In the genomic region with DNA sequence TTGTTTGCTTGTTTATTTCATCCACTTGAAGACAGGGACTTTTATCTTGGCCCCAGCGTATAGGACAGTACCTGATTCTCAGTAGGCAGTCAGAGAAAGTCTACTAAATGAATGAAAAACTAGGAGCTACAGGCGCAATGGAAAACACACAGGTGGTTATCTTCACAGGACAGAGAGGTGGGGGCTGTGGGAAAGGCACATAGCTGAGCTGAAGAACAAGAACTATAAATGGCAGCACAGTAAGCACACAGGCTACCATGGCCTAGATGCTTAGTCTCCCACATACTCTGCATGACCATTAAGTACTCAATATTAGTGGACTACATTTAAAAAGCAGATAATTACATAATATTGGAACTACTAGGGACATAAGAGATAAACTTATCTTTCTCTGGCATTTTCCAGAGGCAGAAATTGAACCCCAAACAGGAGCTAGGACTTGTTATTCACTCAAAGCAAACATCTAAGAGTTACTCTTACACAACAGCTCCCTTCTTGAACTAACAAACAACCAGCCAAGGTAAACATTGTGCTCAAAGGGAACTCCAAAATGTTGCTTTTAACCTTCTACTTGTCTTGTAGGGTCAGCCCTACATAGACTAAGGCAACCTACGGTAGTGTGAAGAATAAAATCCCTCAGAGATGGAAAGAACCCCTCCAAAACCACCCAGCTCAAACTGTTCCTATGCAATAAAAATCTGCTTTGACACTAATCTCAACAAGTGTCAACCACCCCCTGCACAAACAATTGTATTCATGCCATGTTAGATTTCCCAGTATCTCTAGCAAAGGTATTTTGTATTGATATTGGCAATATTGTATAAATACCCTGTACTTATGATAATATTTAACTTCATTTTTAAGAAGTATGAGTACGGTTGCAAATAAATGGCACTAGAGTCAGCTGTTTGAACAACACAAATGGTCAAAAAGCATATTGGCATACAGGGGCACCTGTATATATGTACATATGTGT, we compare ENCODE assay signal across 30 cellular contexts.
"Had no signal": no experiment of that assay in that cellular context is flagged by ENCODE, and none has a peak within 500 bp of the region (broad histone marks: within the 10 kb centered on the region; RNA-seq: fewer than 3 reads in every experiment).

No MANE protein-coding gene starts in this region.

- H3K4me3 ChIP-seq: ascending aorta, cardiac muscle cell, colonic mucosa, esophagus squamous epithelium, gastroesophageal sphincter had no signal

- H3K27ac ChIP-seq: ascending aorta, cardiac muscle cell, colonic mucosa, epithelial cell of prostate, esophagus squamous epithelium, gastroesophageal sphincter had no signal

- H3K4me3 Mint-ChIP-seq: activated CD4-positive, alpha-beta memory T cell treated with anti-CD3 and anti-CD28 coated beads for 36 hours; activated CD4-positive, alpha-beta T cell treated with anti-CD3 and anti-CD28 coated beads for 36 hours; activated CD4-positive, alpha-beta T cell treated with anti-CD3 and anti-CD28 coated beads, Interleukin-2, amount 10 ng/mL, durations not matched to agents 24 days and 14 days; activated CD8-positive, alpha-beta memory T cell treated with anti-CD3 and anti-CD28 coated beads, Interleukin-2, amount 10 ng/mL, durations not matched to agents 7 days and 5 days; activated CD8-positive, alpha-beta T cell treated with anti-CD3 and anti-CD28 coated beads, Interleukin-2, amount 10 ng/mL, durations not matched to agents 7 days and 5 days; activated naive CD4-positive, alpha-beta T cell treated with anti-CD3 and anti-CD28 coated beads, Interleukin-2, amount 10 ng/mL, durations not matched to agents 7 days and 5 days; activated naive CD8-positive, alpha-beta T cell treated with anti-CD3 and anti-CD28 coated beads, Interleukin-2, amount 10 ng/mL, durations not matched to agents 7 days and 5 days; activated T-helper 1 cell treated with anti-CD3 and anti-CD28 coated beads, Interleukin-12 subunit alpha, Interleukin-12 subunit beta, Interleukin-2, Interleukin-4 antibody, amounts not matched to agents 30 ng/mL and 10 ng/mL and 1 ng/mL, durations not matched to agents 14 hours and 24 hours and 36 hours had no signal

- H3K36me3 ChIP-seq: ascending aorta, cardiac muscle cell, colonic mucosa, esophagus squamous epithelium, gastroesophageal sphincter had no signal

- FAIRE-seq: endometrium, endothelial cell of umbilical vein had no signal

- H3K4me1 Mint-ChIP-seq: activated CD4-positive, alpha-beta T cell treated with anti-CD3 and anti-CD28 coated beads for 36 hours; activated CD4-positive, alpha-beta T cell treated with anti-CD3 and anti-CD28 coated beads, Interleukin-2, amount 10 ng/mL, durations not matched to agents 24 days and 14 days; activated CD8-positive, alpha-beta memory T cell treated with anti-CD3 and anti-CD28 coated beads, Interleukin-2, amount 10 ng/mL, durations not matched to agents 7 days and 5 days; activated naive CD4-positive, alpha-beta T cell treated with anti-CD3 and anti-CD28 coated beads, Interleukin-2, amount 10 ng/mL, durations not matched to agents 7 days and 5 days; activated naive CD8-positive, alpha-beta T cell treated with anti-CD3 and anti-CD28 coated beads, Interleukin-2, amount 10 ng/mL, durations not matched to agents 7 days and 5 days had no signal

- H3K9me3 ChIP-seq: ascending aorta, colonic mucosa, esophagus squamous epithelium, gastroesophageal sphincter had no signal

- H3K36me3 Mint-ChIP-seq: activated CD4-positive, alpha-beta memory T cell treated with anti-CD3 and anti-CD28 coated beads for 36 hours; activated CD8-positive, alpha-beta memory T cell treated with anti-CD3 and anti-CD28 coated beads, Interleukin-2, amount 10 ng/mL, durations not matched to agents 7 days and 5 days; activated naive CD4-positive, alpha-beta T cell treated with anti-CD3 and anti-CD28 coated beads, Interleukin-2, amount 10 ng/mL, durations not matched to agents 7 days and 5 days; activated naive CD4-positive, alpha-beta T cell treated with anti-CD3 and anti-CD28 coated beads, Interleukin-2, amount 50 U/mL, for 72 hours; activated naive CD8-positive, alpha-beta T cell treated with anti-CD3 and anti-CD28 coated beads, Interleukin-2, amount 10 ng/mL, durations not matched to agents 7 days and 5 days had no signal

- DNase-seq: activated CD4-positive, alpha-beta memory T cell treated with anti-CD3 and anti-CD28 coated beads for 36 hours; activated CD4-positive, alpha-beta T cell treated with anti-CD3 and anti-CD28 coated beads for 36 hours; activated CD4-positive, alpha-beta T cell treated with anti-CD3 and anti-CD28 coated beads, Interleukin-2, amount 10 ng/mL, durations not matched to agents 24 days and 14 days; activated CD4-positive, CD25-positive, alpha-beta regulatory T cell; activated CD4-positive, CD25-positive, alpha-beta regulatory T cell treated with anti-CD3 and anti-CD28 coated beads, Interleukin-2, amount 50 U/mL, for 72 hours; activated CD8-positive, alpha-beta memory T cell treated with anti-CD3 and anti-CD28 coated beads, Interleukin-2, amount 10 ng/mL, durations not matched to agents 7 days and 5 days; activated CD8-positive, alpha-beta memory T cell treated with anti-CD3 and anti-CD28 coated beads, Interleukin-2, amount 50 U/mL, for 4 hours; activated CD8-positive, alpha-beta T cell treated with anti-CD3 and anti-CD28 coated beads, Interleukin-2, amount 10 ng/mL, durations not matched to agents 7 days and 5 days; activated gamma-delta T cell; activated naive CD4-positive, alpha-beta T cell; activated naive CD4-positive, alpha-beta T cell treated with anti-CD3 and anti-CD28 coated beads, Interleukin-2, amount 10 ng/mL, durations not matched to agents 7 days and 5 days; activated naive CD8-positive, alpha-beta T cell treated with anti-CD3 and anti-CD28 coated beads, Interleukin-2, amount 10 ng/mL, durations not matched to agents 7 days and 5 days; activated T-cell treated with anti-CD3 and anti-CD28 coated beads, Interleukin-2, amount 50 U/mL, for 1 hour; activated T-cell treated with anti-CD3 and anti-CD28 coated beads, Interleukin-2, amount 50 U/mL, for 48 hours; central memory CD4-positive, alpha-beta T cell; cerebellar nuclear complex; colonic mucosa; effector CD8-positive, alpha-beta T cell; esophagus squamous epithelium; foreskin melanocyte; T-helper 2 cell had no signal

- H3K4me1 ChIP-seq: ascending aorta, colonic mucosa, esophagus squamous epithelium, gastroesophageal sphincter had no signal

- H3K27me3 Mint-ChIP-seq: activated CD4-positive, alpha-beta memory T cell treated with anti-CD3 and anti-CD28 coated beads for 36 hours; activated CD4-positive, alpha-beta T cell treated with anti-CD3 and anti-CD28 coated beads for 36 hours; activated CD4-positive, alpha-beta T cell treated with anti-CD3 and anti-CD28 coated beads, Interleukin-2, amount 10 ng/mL, durations not matched to agents 24 days and 14 days; activated CD8-positive, alpha-beta memory T cell treated with anti-CD3 and anti-CD28 coated beads, Interleukin-2, amount 10 ng/mL, durations not matched to agents 7 days and 5 days; activated naive CD4-positive, alpha-beta T cell treated with anti-CD3 and anti-CD28 coated beads, Interleukin-2, amount 10 ng/mL, durations not matched to agents 7 days and 5 days; activated naive CD8-positive, alpha-beta T cell treated with anti-CD3 and anti-CD28 coated beads, Interleukin-2, amount 10 ng/mL, durations not matched to agents 7 days and 5 days had no signal

- ATAC-seq: activated CD4-positive, alpha-beta T cell treated with anti-CD3 and anti-CD28 coated beads for 36 hours; activated CD8-positive, alpha-beta memory T cell treated with anti-CD3 and anti-CD28 coated beads, Interleukin-2, amount 10 ng/mL, durations not matched to agents 7 days and 5 days; activated CD8-positive, alpha-beta T cell treated with anti-CD3 and anti-CD28 coated beads, Interleukin-2, amount 10 ng/mL, durations not matched to agents 7 days and 5 days; activated naive CD4-positive, alpha-beta T cell treated with anti-CD3 and anti-CD28 coated beads, Interleukin-2, amount 50 U/mL, for 72 hours; gastroesophageal sphincter had no signal

- H3K9me3 Mint-ChIP-seq: activated CD4-positive, alpha-beta memory T cell treated with anti-CD3 and anti-CD28 coated beads for 36 hours; activated CD4-positive, alpha-beta T cell treated with anti-CD3 and anti-CD28 coated beads, Interleukin-2, amount 10 ng/mL, durations not matched to agents 24 days and 14 days; activated naive CD8-positive, alpha-beta T cell treated with anti-CD3 and anti-CD28 coated beads, Interleukin-2, amount 10 ng/mL, durations not matched to agents 7 days and 5 days; activated T-helper 1 cell treated with anti-CD3 and anti-CD28 coated beads, Interleukin-12 subunit alpha, Interleukin-12 subunit beta, Interleukin-2, Interleukin-4 antibody, amounts not matched to agents 30 ng/mL and 10 ng/mL and 1 ng/mL, durations not matched to agents 14 hours and 24 hours and 36 hours; activated T-helper 2 cell treated with anti-CD3 and anti-CD28 coated beads, Interferon-gamma antibody, Interleukin-2, Interleukin-4, amounts not matched to agents 10 μg/mL and 5 μg/mL and 100 μg/mL, durations not matched to agents 14 hours and 24 hours and 36 hours had no signal

- H3K27me3 ChIP-seq: ascending aorta, cardiac muscle cell, colonic mucosa, esophagus squamous epithelium, gastroesophageal sphincter had no signal

- H3K27ac Mint-ChIP-seq: activated CD4-positive, alpha-beta memory T cell treated with anti-CD3 and anti-CD28 coated beads for 36 hours; activated CD4-positive, alpha-beta T cell treated with anti-CD3 and anti-CD28 coated beads for 36 hours; activated CD4-positive, alpha-beta T cell treated with anti-CD3 and anti-CD28 coated beads, Interleukin-2, amount 10 ng/mL, durations not matched to agents 24 days and 14 days; activated CD8-positive, alpha-beta memory T cell treated with anti-CD3 and anti-CD28 coated beads, Interleukin-2, amount 10 ng/mL, durations not matched to agents 7 days and 5 days; activated CD8-positive, alpha-beta T cell treated with anti-CD3 and anti-CD28 coated beads, Interleukin-2, amount 10 ng/mL, durations not matched to agents 7 days and 5 days; activated naive CD4-positive, alpha-beta T cell treated with anti-CD3 and anti-CD28 coated beads, Interleukin-2, amount 10 ng/mL, durations not matched to agents 7 days and 5 days; activated naive CD4-positive, alpha-beta T cell treated with anti-CD3 and anti-CD28 coated beads, Interleukin-2, amount 50 U/mL, for 72 hours; activated naive CD8-positive, alpha-beta T cell treated with anti-CD3 and anti-CD28 coated beads, Interleukin-2, amount 10 ng/mL, durations not matched to agents 7 days and 5 days; activated T-helper 1 cell treated with anti-CD3 and anti-CD28 coated beads, Interleukin-12 subunit alpha, Interleukin-12 subunit beta, Interleukin-2, Interleukin-4 antibody, amounts not matched to agents 30 ng/mL and 10 ng/mL and 1 ng/mL, durations not matched to agents 14 hours and 24 hours and 36 hours; activated T-helper 2 cell treated with anti-CD3 and anti-CD28 coated beads, Interferon-gamma antibody, Interleukin-2, Interleukin-4, amounts not matched to agents 10 μg/mL and 5 μg/mL and 100 μg/mL, durations not matched to agents 14 hours and 24 hours and 36 hours had no signal
